In genomic region chr7:106094780-106095179, GRCh38 we compare ENCODE assay signal across 1 cellular context.
TF ChIP-seq lines count a peak whose summit lies in the region.

No MANE protein-coding gene starts in this region.

TF ChIP-seq in WTC11, 78 proteins besides CTCF, POLR2A, EP300 and RAD21 (continued from another document):
- TF ChIP-seq, protein P1, sequence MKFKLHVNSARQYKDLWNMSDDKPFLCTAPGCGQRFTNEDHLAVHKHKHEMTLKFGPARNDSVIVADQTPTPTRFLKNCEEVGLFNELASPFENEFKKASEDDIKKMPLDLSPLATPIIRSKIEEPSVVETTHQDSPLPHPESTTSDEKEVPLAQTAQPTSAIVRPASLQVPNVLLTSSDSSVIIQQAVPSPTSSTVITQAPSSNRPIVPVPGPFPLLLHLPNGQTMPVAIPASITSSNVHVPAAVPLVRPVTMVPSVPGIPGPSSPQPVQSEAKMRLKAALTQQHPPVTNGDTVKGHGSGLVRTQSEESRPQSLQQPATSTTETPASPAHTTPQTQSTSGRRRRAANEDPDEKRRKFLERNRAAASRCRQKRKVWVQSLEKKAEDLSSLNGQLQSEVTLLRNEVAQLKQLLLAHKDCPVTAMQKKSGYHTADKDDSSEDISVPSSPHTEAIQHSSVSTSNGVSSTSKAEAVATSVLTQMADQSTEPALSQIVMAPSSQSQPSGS (CRISPR knock-in tag; IDR thresholded peaks at IDR 0.05; ENCODE audit: borderline replicate concordance, low read depth): no peak
- TF ChIP-seq FOXK1 (CRISPR knock-in tag; IDR thresholded peaks at IDR 0.05): no peak
- TF ChIP-seq ZBTB43 (CRISPR knock-in tag; IDR thresholded peaks at IDR 0.05): no peak
- no peak for TF ChIP-seq NFYB (CRISPR knock-in tag; conservative IDR thresholded peaks at IDR 0.05; ENCODE audit: low read depth)
- TF ChIP-seq JAZF1 (CRISPR knock-in tag; IDR thresholded peaks at IDR 0.05): no peak
- TF ChIP-seq, protein P2, sequence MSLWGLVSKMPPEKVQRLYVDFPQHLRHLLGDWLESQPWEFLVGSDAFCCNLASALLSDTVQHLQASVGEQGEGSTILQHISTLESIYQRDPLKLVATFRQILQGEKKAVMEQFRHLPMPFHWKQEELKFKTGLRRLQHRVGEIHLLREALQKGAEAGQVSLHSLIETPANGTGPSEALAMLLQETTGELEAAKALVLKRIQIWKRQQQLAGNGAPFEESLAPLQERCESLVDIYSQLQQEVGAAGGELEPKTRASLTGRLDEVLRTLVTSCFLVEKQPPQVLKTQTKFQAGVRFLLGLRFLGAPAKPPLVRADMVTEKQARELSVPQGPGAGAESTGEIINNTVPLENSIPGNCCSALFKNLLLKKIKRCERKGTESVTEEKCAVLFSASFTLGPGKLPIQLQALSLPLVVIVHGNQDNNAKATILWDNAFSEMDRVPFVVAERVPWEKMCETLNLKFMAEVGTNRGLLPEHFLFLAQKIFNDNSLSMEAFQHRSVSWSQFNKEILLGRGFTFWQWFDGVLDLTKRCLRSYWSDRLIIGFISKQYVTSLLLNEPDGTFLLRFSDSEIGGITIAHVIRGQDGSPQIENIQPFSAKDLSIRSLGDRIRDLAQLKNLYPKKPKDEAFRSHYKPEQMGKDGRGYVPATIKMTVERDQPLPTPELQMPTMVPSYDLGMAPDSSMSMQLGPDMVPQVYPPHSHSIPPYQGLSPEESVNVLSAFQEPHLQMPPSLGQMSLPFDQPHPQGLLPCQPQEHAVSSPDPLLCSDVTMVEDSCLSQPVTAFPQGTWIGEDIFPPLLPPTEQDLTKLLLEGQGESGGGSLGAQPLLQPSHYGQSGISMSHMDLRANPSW (CRISPR knock-in tag; conservative IDR thresholded peaks at IDR 0.05; ENCODE audit: low read depth): no peak
- no peak for TF ChIP-seq HMGA2 (CRISPR knock-in tag; IDR thresholded peaks at IDR 0.05)
- no peak for TF ChIP-seq ZNF532 (CRISPR knock-in tag; IDR thresholded peaks at IDR 0.05; ENCODE audit: borderline replicate concordance)
- TF ChIP-seq ATF6 (CRISPR knock-in tag; IDR thresholded peaks at IDR 0.05): no peak
